In genomic region chr5:97142521-97143254, GRCh38 we compare ENCODE assay signal across 9 cellular contexts. TPM values are rescaled to one million over a fixed set of nuclear protein-coding genes. Genes with fewer than 3 reads are reported as not detected.
DNase-seq lines count a peak whose midpoint lies in the region; ATAC-seq and TF ChIP-seq lines count a peak whose summit lies in the region.
"Had no signal": no experiment of that assay in that cellular context is flagged by ENCODE, and none has a peak within 500 bp of the region (broad histone marks: within the 10 kb centered on the region; RNA-seq: fewer than 3 reads in every experiment).

LIX1 (minus strand) TSS chr5:97142611; CDS start chr5:97142576, 35 bp downstream.

- no peak within 1 kb of the TSS for H3K27ac ChIP-seq in gastroesophageal sphincter

- DNase-seq in C1 segment of cervical spinal cord (lab: John Stamatoyannopoulos, UW) (peak in 13 of 14 donors; percentile 6 to 77 (median 43)), NCI-H146 treated with DMSO at 0.1 percent for 48 hours (lab: John Stamatoyannopoulos, UW; ENCODE audit: unreplicated experiment) (peak; percentile 39), WTC11 (ENCODE audit: low spot score) (peak; percentile 59), omental fat pad (ENCODE audit: low spot score) (no peak), posterior vena cava (ENCODE audit: low spot score) (no peak)

- no peak within 1 kb of the TSS for H3K4me3 ChIP-seq in gastroesophageal sphincter

- CTCF ChIA-PET in WTC11 (lab: Charles Lee), result interaction anchor here (0.7 to 4.8 kb wide), 36 partner anchors 9 to 528 kb away, joined by 3 to 77 read pairs (median 4); partner anchors contain the start of gene LNPEP

- H3K27ac Mint-ChIP-seq in WTC11, result peak within 1 kb of the TSS; percentile 43; the same call in 1 of the 2 replicates
- H3K27ac Mint-ChIP-seq: T-helper 1 cell treated with Interleukin-12 subunit alpha and Interleukin-12 subunit beta and Interleukin-4 antibody, amounts not matched to agents 30 μg/mL and 1 μg/mL, for 36 hours had no signal

- 20 to 46% methylated on average over 1 to 5 of the region's 6 CpGs for WGBS in gastroesophageal sphincter (ENCODE audit: low coverage in 1 of 2), 2 donors

- peaks cover 28% of the 10 kb centered on the region for H3K4me1 Mint-ChIP-seq in WTC11

- H3K9me3 Mint-ChIP-seq in WTC11, result no peaks in the 10 kb centered on the region
- H3K9me3 Mint-ChIP-seq: T-helper 1 cell treated with Interleukin-12 subunit alpha and Interleukin-12 subunit beta and Interleukin-4 antibody, amounts not matched to agents 30 μg/mL and 1 μg/mL, for 36 hours had no signal

- no peak within 1 kb of the TSS for H3K4me3 Mint-ChIP-seq in WTC11
- H3K4me3 Mint-ChIP-seq: T-helper 1 cell treated with Interleukin-12 subunit alpha and Interleukin-12 subunit beta and Interleukin-4 antibody, amounts not matched to agents 30 μg/mL and 1 μg/mL, for 36 hours had no signal

- TF ChIP-seq CTCF in WTC11 (IDR thresholded peaks at IDR 0.05) (no peak), gastroesophageal sphincter (IDR thresholded peaks at IDR 0.05) (peak; percentile 8 to 59 (median 42)), omental fat pad (IDR thresholded peaks at IDR 0.05) (no peak)

- TF ChIP-seq POLR2A in gastroesophageal sphincter (IDR thresholded peaks at IDR 0.05), result no peak

- POLR2A ChIA-PET in WTC11 (lab: Charles Lee), result interaction anchor here (1.0 kb wide), 1 partner anchor 99 kb away, joined by 4 read pairs; no protein-coding TSS in a partner anchor

- H3K27me3 ChIP-seq in gastroesophageal sphincter, result no peaks in the 10 kb centered on the region

- no peaks in the 10 kb centered on the region for H3K36me3 ChIP-seq in gastroesophageal sphincter

- no peaks in the 10 kb centered on the region for H3K27me3 Mint-ChIP-seq in WTC11 (ENCODE audit: low read depth)

- no peaks in the 10 kb centered on the region for H3K36me3 Mint-ChIP-seq in WTC11

- H3K9me3 ChIP-seq in gastroesophageal sphincter, result no peaks in the 10 kb centered on the region

- H3K4me1 ChIP-seq in gastroesophageal sphincter, result peaks cover 0 to 7% (median 0%) of the 10 kb centered on the region in 3 donors

- intact Hi-C loops in posterior vena cava (cut with DNase I), result no loop called here

- peak; percentile 85 for ATAC-seq in GM18498 (IDR thresholded peaks at IDR 0.05; ENCODE audit: unreplicated experiment)
- ATAC-seq in HG02870 (IDR thresholded peaks at IDR 0.05; ENCODE audit: unreplicated experiment), result peak; percentile 90
- peak; percentile 92 for ATAC-seq in WTC11
- peak; percentile 92 for ATAC-seq in gastroesophageal sphincter
- peak; percentile 59 for ATAC-seq in omental fat pad (ENCODE audit: low FRiP score)

- no peak for TF ChIP-seq EP300 in gastroesophageal sphincter (IDR thresholded peaks at IDR 0.05)

TF ChIP-seq in WTC11, 78 proteins besides CTCF, POLR2A, EP300 and RAD21:
- TF ChIP-seq ELF4 (CRISPR knock-in tag; IDR thresholded peaks at IDR 0.05; ENCODE audit: low read depth), result no peak
- TF ChIP-seq E2F1 (CRISPR knock-in tag; IDR thresholded peaks at IDR 0.05), result no peak
- TF ChIP-seq MLX (CRISPR knock-in tag; IDR thresholded peaks at IDR 0.05), result no peak
- no peak for TF ChIP-seq GTF2I (CRISPR knock-in tag; conservative IDR thresholded peaks at IDR 0.05)
- no peak for TF ChIP-seq NR1H2 (CRISPR knock-in tag; IDR thresholded peaks at IDR 0.05)
- no peak for TF ChIP-seq SOX15 (CRISPR knock-in tag; IDR thresholded peaks at IDR 0.05)
- no peak for TF ChIP-seq OVOL2 (CRISPR knock-in tag; IDR thresholded peaks at IDR 0.05; ENCODE audit: borderline replicate concordance)
- TF ChIP-seq HMGA2 (CRISPR knock-in tag; IDR thresholded peaks at IDR 0.05), result no peak
- TF ChIP-seq, protein P1, sequence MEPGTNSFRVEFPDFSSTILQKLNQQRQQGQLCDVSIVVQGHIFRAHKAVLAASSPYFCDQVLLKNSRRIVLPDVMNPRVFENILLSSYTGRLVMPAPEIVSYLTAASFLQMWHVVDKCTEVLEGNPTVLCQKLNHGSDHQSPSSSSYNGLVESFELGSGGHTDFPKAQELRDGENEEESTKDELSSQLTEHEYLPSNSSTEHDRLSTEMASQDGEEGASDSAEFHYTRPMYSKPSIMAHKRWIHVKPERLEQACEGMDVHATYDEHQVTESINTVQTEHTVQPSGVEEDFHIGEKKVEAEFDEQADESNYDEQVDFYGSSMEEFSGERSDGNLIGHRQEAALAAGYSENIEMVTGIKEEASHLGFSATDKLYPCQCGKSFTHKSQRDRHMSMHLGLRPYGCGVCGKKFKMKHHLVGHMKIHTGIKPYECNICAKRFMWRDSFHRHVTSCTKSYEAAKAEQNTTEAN (CRISPR knock-in tag; IDR thresholded peaks at IDR 0.05), result no peak
- no peak for TF ChIP-seq ZNF396 (CRISPR knock-in tag; IDR thresholded peaks at IDR 0.05; ENCODE audit: borderline replicate concordance)
- no peak for TF ChIP-seq IRF2 (CRISPR knock-in tag; IDR thresholded peaks at IDR 0.05; ENCODE audit: borderline replicate concordance, low read depth)
- TF ChIP-seq ZNF416 (CRISPR knock-in tag; IDR thresholded peaks at IDR 0.05), result no peak
- TF ChIP-seq, protein P2, sequence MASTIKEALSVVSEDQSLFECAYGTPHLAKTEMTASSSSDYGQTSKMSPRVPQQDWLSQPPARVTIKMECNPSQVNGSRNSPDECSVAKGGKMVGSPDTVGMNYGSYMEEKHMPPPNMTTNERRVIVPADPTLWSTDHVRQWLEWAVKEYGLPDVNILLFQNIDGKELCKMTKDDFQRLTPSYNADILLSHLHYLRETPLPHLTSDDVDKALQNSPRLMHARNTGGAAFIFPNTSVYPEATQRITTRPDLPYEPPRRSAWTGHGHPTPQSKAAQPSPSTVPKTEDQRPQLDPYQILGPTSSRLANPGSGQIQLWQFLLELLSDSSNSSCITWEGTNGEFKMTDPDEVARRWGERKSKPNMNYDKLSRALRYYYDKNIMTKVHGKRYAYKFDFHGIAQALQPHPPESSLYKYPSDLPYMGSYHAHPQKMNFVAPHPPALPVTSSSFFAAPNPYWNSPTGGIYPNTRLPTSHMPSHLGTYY (CRISPR knock-in tag; IDR thresholded peaks at IDR 0.05), result no peak
- no peak for TF ChIP-seq PRRX2 (CRISPR knock-in tag; IDR thresholded peaks at IDR 0.05)
- TF ChIP-seq SP1 (CRISPR knock-in tag; conservative IDR thresholded peaks at IDR 0.05), result no peak
- TF ChIP-seq ZNF532 (CRISPR knock-in tag; IDR thresholded peaks at IDR 0.05; ENCODE audit: borderline replicate concordance), result no peak
- no peak for TF ChIP-seq NFATC4 (CRISPR knock-in tag; IDR thresholded peaks at IDR 0.05)
TF ChIP-seq in WTC11: peak in this region for 0.

RNA-seq across cellular contexts. Expression of gene LIX1, which starts in this region (rescaled TPM):
- total RNA-seq in WTC11 (2021) (not detected in 3 replicates), gastroesophageal sphincter (1 to 10 TPM in 1 of 4 donors, under 1 TPM in 2, not detected in 1; 0.08 to 1.1 (median 0.67) TPM), omental fat pad (not detected), posterior vena cava (not detected)

Comparison
In these comparisons a context has a peak if more than half of its experiments do, and no peak if none do; other contexts are left out.
1. Peak in DNase-seq and ATAC-seq in WTC11; RNA of the gene not detected or under 1 TPM.
2. Peak in ATAC-seq in omental fat pad; RNA of the gene not detected or under 1 TPM.
3. DNase-seq: peak in C1 segment of cervical spinal cord (13 of 14) and NCI-H146 treated with DMSO at 0.1 percent for 48 hours (single experiment); none in omental fat pad (single experiment) and posterior vena cava (single experiment).
4. CTCF ChIP-seq: peak in gastroesophageal sphincter (4 of 4); none in WTC11 (single experiment) and omental fat pad (0 of 3).
5. Peak in every context shown above with its lines, with median percentiles within 50 percentile points of each other: ATAC-seq.